Comparison of ENCODE assay signal across 1 cellular context in genomic region chr14:74898694-74899093, GRCh38.
A peak's percentile ranks its signal among the peaks of the same experiment; 100 is the strongest.
TF ChIP-seq lines count a peak whose summit lies in the region.

No MANE protein-coding gene starts in this region.

TF ChIP-seq in HepG2, 621 proteins besides CTCF, POLR2A, EP300 and RAD21 (continued from another document):
- TF ChIP-seq ZNF687 (CRISPR knock-in tag; IDR thresholded peaks at IDR 0.05) (peak; percentile 100), NFIC (IDR thresholded peaks at IDR 0.05; ENCODE audit: low read length) (peak; percentile 41; the same call in 1 of the 2 replicates), TMF1 (CRISPR knock-in tag; IDR thresholded peaks at IDR 0.05; ENCODE audit: low read depth) (0 out of 2 replicates have a peak, but pooled peaks have one; percentile 58), NR2F1 (CRISPR knock-in tag; IDR thresholded peaks at IDR 0.05) (peak; percentile 93 to 95), NCOA2 (CRISPR knock-in tag; IDR thresholded peaks at IDR 0.05) (peak; percentile 64), ZBTB26 (CRISPR knock-in tag; IDR thresholded peaks at IDR 0.05; ENCODE audit: borderline replicate concordance) (peak; percentile 59; the same call in 1 of the 2 replicates), ZNF572 (CRISPR knock-in tag; IDR thresholded peaks at IDR 0.05) (0 out of 2 replicates have a peak, but pooled peaks have one; percentile 54), GPN1 (CRISPR knock-in tag; IDR thresholded peaks at IDR 0.05; ENCODE audit: borderline replicate concordance) (no peak), MYC (CRISPR knock-in tag; IDR thresholded peaks at IDR 0.05; ENCODE audit: borderline replicate concordance) (peak; percentile 99), FIP1L1 (IDR thresholded peaks at IDR 0.05; ENCODE audit: borderline replicate concordance, insufficient read depth, low read depth, low read length) (no peak), ZBTB3 (CRISPR knock-in tag; IDR thresholded peaks at IDR 0.05; ENCODE audit: borderline replicate concordance, low read depth) (no peak), CHCHD3 (CRISPR knock-in tag; IDR thresholded peaks at IDR 0.05) (0 out of 2 replicates have a peak, but pooled peaks have one; percentile 26), RXRA (CRISPR knock-in tag; IDR thresholded peaks at IDR 0.05) (peak; percentile 88), ZNF143 (CRISPR knock-in tag; IDR thresholded peaks at IDR 0.05) (peak; percentile 65; the same call in 1 of the 2 replicates), HNF1B (CRISPR knock-in tag; IDR thresholded peaks at IDR 0.05) (peak; percentile 87), POLR2AphosphoS2 (IDR thresholded peaks at IDR 0.05; ENCODE audit: low read depth, low read length) (no peak), ZNF468 (CRISPR knock-in tag; IDR thresholded peaks at IDR 0.05) (no peak), ZNF776 (CRISPR knock-in tag; IDR thresholded peaks at IDR 0.05) (no peak)
- TF ChIP-seq, protein P1, sequence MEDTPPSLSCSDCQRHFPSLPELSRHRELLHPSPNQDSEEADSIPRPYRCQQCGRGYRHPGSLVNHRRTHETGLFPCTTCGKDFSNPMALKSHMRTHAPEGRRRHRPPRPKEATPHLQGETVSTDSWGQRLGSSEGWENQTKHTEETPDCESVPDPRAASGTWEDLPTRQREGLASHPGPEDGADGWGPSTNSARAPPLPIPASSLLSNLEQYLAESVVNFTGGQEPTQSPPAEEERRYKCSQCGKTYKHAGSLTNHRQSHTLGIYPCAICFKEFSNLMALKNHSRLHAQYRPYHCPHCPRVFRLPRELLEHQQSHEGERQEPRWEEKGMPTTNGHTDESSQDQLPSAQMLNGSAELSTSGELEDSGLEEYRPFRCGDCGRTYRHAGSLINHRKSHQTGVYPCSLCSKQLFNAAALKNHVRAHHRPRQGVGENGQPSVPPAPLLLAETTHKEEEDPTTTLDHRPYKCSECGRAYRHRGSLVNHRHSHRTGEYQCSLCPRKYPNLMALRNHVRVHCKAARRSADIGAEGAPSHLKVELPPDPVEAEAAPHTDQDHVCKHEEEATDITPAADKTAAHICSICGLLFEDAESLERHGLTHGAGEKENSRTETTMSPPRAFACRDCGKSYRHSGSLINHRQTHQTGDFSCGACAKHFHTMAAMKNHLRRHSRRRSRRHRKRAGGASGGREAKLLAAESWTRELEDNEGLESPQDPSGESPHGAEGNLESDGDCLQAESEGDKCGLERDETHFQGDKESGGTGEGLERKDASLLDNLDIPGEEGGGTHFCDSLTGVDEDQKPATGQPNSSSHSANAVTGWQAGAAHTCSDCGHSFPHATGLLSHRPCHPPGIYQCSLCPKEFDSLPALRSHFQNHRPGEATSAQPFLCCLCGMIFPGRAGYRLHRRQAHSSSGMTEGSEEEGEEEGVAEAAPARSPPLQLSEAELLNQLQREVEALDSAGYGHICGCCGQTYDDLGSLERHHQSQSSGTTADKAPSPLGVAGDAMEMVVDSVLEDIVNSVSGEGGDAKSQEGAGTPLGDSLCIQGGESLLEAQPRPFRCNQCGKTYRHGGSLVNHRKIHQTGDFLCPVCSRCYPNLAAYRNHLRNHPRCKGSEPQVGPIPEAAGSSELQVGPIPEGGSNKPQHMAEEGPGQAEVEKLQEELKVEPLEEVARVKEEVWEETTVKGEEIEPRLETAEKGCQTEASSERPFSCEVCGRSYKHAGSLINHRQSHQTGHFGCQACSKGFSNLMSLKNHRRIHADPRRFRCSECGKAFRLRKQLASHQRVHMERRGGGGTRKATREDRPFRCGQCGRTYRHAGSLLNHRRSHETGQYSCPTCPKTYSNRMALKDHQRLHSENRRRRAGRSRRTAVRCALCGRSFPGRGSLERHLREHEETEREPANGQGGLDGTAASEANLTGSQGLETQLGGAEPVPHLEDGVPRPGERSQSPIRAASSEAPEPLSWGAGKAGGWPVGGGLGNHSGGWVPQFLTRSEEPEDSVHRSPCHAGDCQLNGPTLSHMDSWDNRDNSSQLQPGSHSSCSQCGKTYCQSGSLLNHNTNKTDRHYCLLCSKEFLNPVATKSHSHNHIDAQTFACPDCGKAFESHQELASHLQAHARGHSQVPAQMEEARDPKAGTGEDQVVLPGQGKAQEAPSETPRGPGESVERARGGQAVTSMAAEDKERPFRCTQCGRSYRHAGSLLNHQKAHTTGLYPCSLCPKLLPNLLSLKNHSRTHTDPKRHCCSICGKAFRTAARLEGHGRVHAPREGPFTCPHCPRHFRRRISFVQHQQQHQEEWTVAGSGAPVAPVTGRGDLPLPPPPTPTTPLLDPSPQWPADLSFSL (CRISPR knock-in tag; IDR thresholded peaks at IDR 0.05), result no peak
- TF ChIP-seq, protein P2, sequence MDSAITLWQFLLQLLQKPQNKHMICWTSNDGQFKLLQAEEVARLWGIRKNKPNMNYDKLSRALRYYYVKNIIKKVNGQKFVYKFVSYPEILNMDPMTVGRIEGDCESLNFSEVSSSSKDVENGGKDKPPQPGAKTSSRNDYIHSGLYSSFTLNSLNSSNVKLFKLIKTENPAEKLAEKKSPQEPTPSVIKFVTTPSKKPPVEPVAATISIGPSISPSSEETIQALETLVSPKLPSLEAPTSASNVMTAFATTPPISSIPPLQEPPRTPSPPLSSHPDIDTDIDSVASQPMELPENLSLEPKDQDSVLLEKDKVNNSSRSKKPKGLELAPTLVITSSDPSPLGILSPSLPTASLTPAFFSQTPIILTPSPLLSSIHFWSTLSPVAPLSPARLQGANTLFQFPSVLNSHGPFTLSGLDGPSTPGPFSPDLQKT (CRISPR knock-in tag; IDR thresholded peaks at IDR 0.05; ENCODE audit: borderline replicate concordance), result no peak
- TF ChIP-seq, protein P3, sequence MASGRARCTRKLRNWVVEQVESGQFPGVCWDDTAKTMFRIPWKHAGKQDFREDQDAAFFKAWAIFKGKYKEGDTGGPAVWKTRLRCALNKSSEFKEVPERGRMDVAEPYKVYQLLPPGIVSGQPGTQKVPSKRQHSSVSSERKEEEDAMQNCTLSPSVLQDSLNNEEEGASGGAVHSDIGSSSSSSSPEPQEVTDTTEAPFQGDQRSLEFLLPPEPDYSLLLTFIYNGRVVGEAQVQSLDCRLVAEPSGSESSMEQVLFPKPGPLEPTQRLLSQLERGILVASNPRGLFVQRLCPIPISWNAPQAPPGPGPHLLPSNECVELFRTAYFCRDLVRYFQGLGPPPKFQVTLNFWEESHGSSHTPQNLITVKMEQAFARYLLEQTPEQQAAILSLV (CRISPR knock-in tag; IDR thresholded peaks at IDR 0.05; ENCODE audit: borderline replicate concordance), result 0 out of 2 replicates have a peak, but pooled peaks have one; percentile 38
- TF ChIP-seq, protein P4, sequence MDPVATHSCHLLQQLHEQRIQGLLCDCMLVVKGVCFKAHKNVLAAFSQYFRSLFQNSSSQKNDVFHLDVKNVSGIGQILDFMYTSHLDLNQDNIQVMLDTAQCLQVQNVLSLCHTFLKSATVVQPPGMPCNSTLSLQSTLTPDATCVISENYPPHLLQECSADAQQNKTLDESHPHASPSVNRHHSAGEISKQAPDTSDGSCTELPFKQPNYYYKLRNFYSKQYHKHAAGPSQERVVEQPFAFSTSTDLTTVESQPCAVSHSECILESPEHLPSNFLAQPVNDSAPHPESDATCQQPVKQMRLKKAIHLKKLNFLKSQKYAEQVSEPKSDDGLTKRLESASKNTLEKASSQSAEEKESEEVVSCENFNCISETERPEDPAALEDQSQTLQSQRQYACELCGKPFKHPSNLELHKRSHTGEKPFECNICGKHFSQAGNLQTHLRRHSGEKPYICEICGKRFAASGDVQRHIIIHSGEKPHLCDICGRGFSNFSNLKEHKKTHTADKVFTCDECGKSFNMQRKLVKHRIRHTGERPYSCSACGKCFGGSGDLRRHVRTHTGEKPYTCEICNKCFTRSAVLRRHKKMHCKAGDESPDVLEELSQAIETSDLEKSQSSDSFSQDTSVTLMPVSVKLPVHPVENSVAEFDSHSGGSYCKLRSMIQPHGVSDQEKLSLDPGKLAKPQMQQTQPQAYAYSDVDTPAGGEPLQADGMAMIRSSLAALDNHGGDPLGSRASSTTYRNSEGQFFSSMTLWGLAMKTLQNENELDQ (CRISPR knock-in tag; IDR thresholded peaks at IDR 0.05; ENCODE audit: borderline replicate concordance), result no peak
